Comparison of ENCODE assay signal across 8 cellular contexts in genomic region chr13:73090116-73090811, GRCh38. TPM values are rescaled to one million over a fixed set of nuclear protein-coding genes. Genes with fewer than 3 reads are reported as not detected.
DNase-seq lines count a peak whose midpoint lies in the region; ATAC-seq and TF ChIP-seq lines count a peak whose summit lies in the region.

No MANE protein-coding gene starts in this region.

- peaks cover 8% of the 10 kb centered on the region for H3K4me1 ChIP-seq in body of pancreas

- peaks cover 6% of the 10 kb centered on the region for H3K9me3 Mint-ChIP-seq in activated CD8-positive, alpha-beta T cell treated with anti-CD3 and anti-CD28 coated beads, Interleukin-2, amount 10 ng/mL, durations not matched to agents 7 days and 5 days (ENCODE audit: insufficient read depth)
- H3K9me3 Mint-ChIP-seq in activated CD8-positive, alpha-beta T cell treated with anti-CD3 and anti-CD28 coated beads for 36 hours, result peaks cover 4% of the 10 kb centered on the region

- no peak overlapping the region for H3K27ac Mint-ChIP-seq in activated CD8-positive, alpha-beta T cell treated with anti-CD3 and anti-CD28 coated beads, Interleukin-2, amount 10 ng/mL, durations not matched to agents 7 days and 5 days
- no peak overlapping the region for H3K27ac Mint-ChIP-seq in activated CD8-positive, alpha-beta T cell treated with anti-CD3 and anti-CD28 coated beads for 36 hours

- H3K27me3 Mint-ChIP-seq in activated CD8-positive, alpha-beta T cell treated with anti-CD3 and anti-CD28 coated beads, Interleukin-2, amount 10 ng/mL, durations not matched to agents 7 days and 5 days (ENCODE audit: low read depth), result no peaks in the 10 kb centered on the region
- H3K27me3 Mint-ChIP-seq in activated CD8-positive, alpha-beta T cell treated with anti-CD3 and anti-CD28 coated beads for 36 hours, result no peaks in the 10 kb centered on the region

- no peaks in the 10 kb centered on the region for H3K36me3 ChIP-seq in body of pancreas (replicated peaks in 1 of 2; ENCODE audit: insufficient read depth in 1 of 2, low read depth in 2 of 2)

- H3K4me3 ChIP-seq in NB4 (ENCODE audit: low read depth, low read length) (no peak overlapping the region), body of pancreas (no peak overlapping the region)

- DNase-seq in activated CD8-positive, alpha-beta T cell treated with anti-CD3 and anti-CD28 coated beads, Interleukin-2, amount 10 ng/mL, durations not matched to agents 7 days and 5 days, result peak; percentile 41
- no peak for DNase-seq in activated CD8-positive, alpha-beta T cell treated with anti-CD3 and anti-CD28 coated beads for 36 hours
- DNase-seq in NB4 (ENCODE audit: low read depth) (peak; percentile 30), body of pancreas (peak in 3 of 4 donors; percentile 41 to 85 (median 58)), myocyte (ENCODE audit: low read depth) (peak; percentile 33), cerebellar cortex (ENCODE audit: low spot score) (no peak)
- no peak for DNase-seq in activated T-cell treated with anti-CD3 and anti-CD28 coated beads, Interleukin-2, amount 50 U/mL, for 48 hours

- H3K27ac ChIP-seq in body of pancreas, result peak overlapping the region in 3 of 4 donors; percentile 24 to 66 (median 64)

- CTCF ChIA-PET in activated CD8-positive, alpha-beta T cell treated with anti-CD3 and anti-CD28 coated beads, Interleukin-2, amount 10 ng/mL, durations not matched to agents 7 days and 5 days (lab: Charles Lee), result no interaction called here
- CTCF ChIA-PET in activated CD8-positive, alpha-beta T cell treated with anti-CD3 and anti-CD28 coated beads for 36 hours (lab: Charles Lee), result no interaction called here

- TF ChIP-seq POLR2A in NB4 (IDR thresholded peaks at IDR 0.05; ENCODE audit: extremely low read depth, insufficient read length) (no peak), body of pancreas (IDR thresholded peaks at IDR 0.05) (no peak)

- intact Hi-C loops in activated CD8-positive, alpha-beta T cell treated with anti-CD3 and anti-CD28 coated beads for 36 hours (cut with micrococcal nuclease), result no loop called here
- intact Hi-C loops in body of pancreas (cut with DNase I), result no loop called here

- no peaks in the 10 kb centered on the region for H3K36me3 Mint-ChIP-seq in activated CD8-positive, alpha-beta T cell treated with anti-CD3 and anti-CD28 coated beads, Interleukin-2, amount 10 ng/mL, durations not matched to agents 7 days and 5 days (ENCODE audit: low read depth)
- no peaks in the 10 kb centered on the region for H3K36me3 Mint-ChIP-seq in activated CD8-positive, alpha-beta T cell treated with anti-CD3 and anti-CD28 coated beads for 36 hours (ENCODE audit: low read depth)

- TF ChIP-seq CTCF in activated CD8-positive, alpha-beta T cell treated with anti-CD3 and anti-CD28 coated beads for 36 hours (IDR thresholded peaks at IDR 0.05), result no peak
- TF ChIP-seq CTCF in NB4 (IDR thresholded peaks at IDR 0.05; ENCODE audit: low read depth, low read length), result no peak
- TF ChIP-seq CTCF in body of pancreas (IDR thresholded peaks at IDR 0.05), result no peak

- no peaks in the 10 kb centered on the region for H3K27me3 ChIP-seq in body of pancreas

- peaks cover 15% of the 10 kb centered on the region for H3K4me1 Mint-ChIP-seq in activated CD8-positive, alpha-beta T cell treated with anti-CD3 and anti-CD28 coated beads, Interleukin-2, amount 10 ng/mL, durations not matched to agents 7 days and 5 days (ENCODE audit: low read depth)
- H3K4me1 Mint-ChIP-seq in activated CD8-positive, alpha-beta T cell treated with anti-CD3 and anti-CD28 coated beads for 36 hours (ENCODE audit: low read depth), result peaks cover 8% of the 10 kb centered on the region

- ATAC-seq in activated CD8-positive, alpha-beta T cell treated with anti-CD3 and anti-CD28 coated beads, Interleukin-2, amount 10 ng/mL, durations not matched to agents 7 days and 5 days, result peak; percentile 81
- ATAC-seq in activated CD8-positive, alpha-beta T cell treated with anti-CD3 and anti-CD28 coated beads for 36 hours, result no peak
- ATAC-seq in body of pancreas (peak; percentile 82), GM21576 (IDR thresholded peaks at IDR 0.05; ENCODE audit: unreplicated experiment) (no peak)

- peaks cover 0 to 6% (median 0%) of the 10 kb centered on the region in 3 donors for H3K9me3 ChIP-seq in body of pancreas

- POLR2A ChIA-PET in activated CD8-positive, alpha-beta T cell treated with anti-CD3 and anti-CD28 coated beads, Interleukin-2, amount 10 ng/mL, durations not matched to agents 7 days and 5 days (lab: Charles Lee), result no interaction called here
- POLR2A ChIA-PET in activated CD8-positive, alpha-beta T cell treated with anti-CD3 and anti-CD28 coated beads for 36 hours (lab: Charles Lee), result no interaction called here

- H3K4me3 Mint-ChIP-seq in activated CD8-positive, alpha-beta T cell treated with anti-CD3 and anti-CD28 coated beads, Interleukin-2, amount 10 ng/mL, durations not matched to agents 7 days and 5 days, result no peak overlapping the region
- no peak overlapping the region for H3K4me3 Mint-ChIP-seq in activated CD8-positive, alpha-beta T cell treated with anti-CD3 and anti-CD28 coated beads for 36 hours

- 62 to 67% methylated on average over 5 to 7 of the region's 7 CpGs for WGBS in body of pancreas, 2 donors

RNA-seq across cellular contexts. Expression of gene KLF5, which starts 31.5 kb away (rescaled TPM):
- 1 to 10 TPM; 5.4 to 7.4 TPM for total RNA-seq in activated CD8-positive, alpha-beta T cell treated with anti-CD3 and anti-CD28 coated beads, Interleukin-2, amount 10 ng/mL, durations not matched to agents 7 days and 5 days
- total RNA-seq in activated CD8-positive, alpha-beta T cell treated with anti-CD3 and anti-CD28 coated beads for 36 hours, result 1 to 10 TPM; 1.3 to 1.6 TPM
- total RNA-seq in body of pancreas (10 to 100 TPM in 1 of 2 donors, 1 to 10 TPM in 1; 6.6 to 17.9 TPM), myocyte (73.9 and 121 TPM in 2 replicates)
- 58.0 TPM for polyA plus RNA-seq in myocyte (2012)

Comparison
In these comparisons a context has a peak if more than half of its experiments do, and no peak if none do; other contexts are left out.
1. ATAC-seq: peak in activated CD8-positive, alpha-beta T cell treated with anti-CD3 and anti-CD28 coated beads, Interleukin-2, amount 10 ng/mL, durations not matched to agents 7 days and 5 days (single experiment) and body of pancreas (single experiment); none in activated CD8-positive, alpha-beta T cell treated with anti-CD3 and anti-CD28 coated beads for 36 hours (single experiment) and GM21576 (single experiment).
2. DNase-seq: peak in activated CD8-positive, alpha-beta T cell treated with anti-CD3 and anti-CD28 coated beads, Interleukin-2, amount 10 ng/mL, durations not matched to agents 7 days and 5 days (single experiment), NB4 (single experiment), body of pancreas (3 of 4) and myocyte (single experiment); none in activated CD8-positive, alpha-beta T cell treated with anti-CD3 and anti-CD28 coated beads for 36 hours (single experiment), activated T-cell treated with anti-CD3 and anti-CD28 coated beads, Interleukin-2, amount 50 U/mL, for 48 hours (0 of 2) and cerebellar cortex (single experiment).